In genomic region chr19:22604571-22605274, GRCh38 we compare ENCODE assay signal across 22 cellular contexts. TPM values are rescaled to one million over a fixed set of nuclear protein-coding genes. Genes with fewer than 3 reads are reported as not detected.
A peak's percentile ranks its signal among the peaks of the same experiment; 100 is the strongest.
DNase-seq lines count a peak whose midpoint lies in the region; ATAC-seq and TF ChIP-seq lines count a peak whose summit lies in the region.
"Had no signal": no experiment of that assay in that cellular context is flagged by ENCODE, and none has a peak within 500 bp of the region (broad histone marks: within the 10 kb centered on the region; RNA-seq: fewer than 3 reads in every experiment).

No MANE protein-coding gene starts in this region.

- no peak for TF ChIP-seq POLR2A in esophagus muscularis mucosa (IDR thresholded peaks at IDR 0.05; ENCODE audit: low read depth)

- H3K36me3 ChIP-seq in HUES48 (ENCODE audit: control insufficient read depth, insufficient read depth, low read length) (no peaks in the 10 kb centered on the region), esophagus muscularis mucosa (no peaks in the 10 kb centered on the region)
- H3K36me3 ChIP-seq: BE2C; BLaER1 treated with 17β-estradiol and CSF1 and Interleukin-3, amounts not matched to agents 10 nM and 100 nM had no signal

- intact Hi-C loops in esophagus muscularis mucosa (cut with DNase I) = no loop called here
- intact Hi-C loops in posterior vena cava (cut with DNase I) = no loop called here
- intact Hi-C loops in left colon (cut with DNase I, micrococcal nuclease) = no loop called here

- no peak for TF ChIP-seq CTCF in esophagus muscularis mucosa (IDR thresholded peaks at IDR 0.05)

- WGBS in esophagus muscularis mucosa = 75% methylated on average over 8 of the region's 10 CpGs

- peak; percentile 90 for DNase-seq in esophagus muscularis mucosa (ENCODE audit: extremely low spot score)
- DNase-seq in mesenteric fat pad (ENCODE audit: low spot score) = peak; percentile 53
- peak; percentile 65 for DNase-seq in posterior vena cava (ENCODE audit: low spot score)
- no peak for DNase-seq in hepatic stellate cell (ENCODE audit: low spot score)
- no peak for DNase-seq in GM19240 (ENCODE audit: insufficient read length, low spot score)
- DNase-seq in left colon = no peak
- DNase-seq: 8988T; ACHN; AML-193; BE2C; CD4-positive, alpha-beta T cell; CD8-positive, alpha-beta memory T cell; DMS53; DMS79 treated with DMSO at 0.1 percent for 48 hours; GF-D8; GM23248; H7; HCEC 1CT had no signal

- TF ChIP-seq EP300 in esophagus muscularis mucosa (IDR thresholded peaks at IDR 0.05) = no peak

- H3K4me3 ChIP-seq in HUES48 (ENCODE audit: low read depth, low read length) = 0 out of 2 replicates have a peak overlapping the region, but pooled peaks have one; percentile 17
- no peak overlapping the region for H3K4me3 ChIP-seq in esophagus muscularis mucosa
- H3K4me3 ChIP-seq: A549; BLaER1 treated with 17β-estradiol and CSF1 and Interleukin-3, amounts not matched to agents 10 nM and 100 nM; GM23248 had no signal

- no peak for ATAC-seq in left colon
- ATAC-seq: A549 had no signal

- H3K4me1 ChIP-seq in HUES48 (ENCODE audit: control insufficient read depth, insufficient read depth, low read length) (no peaks in the 10 kb centered on the region), esophagus muscularis mucosa (no peaks in the 10 kb centered on the region)
- H3K4me1 ChIP-seq: A549; BE2C; BLaER1 treated with 17β-estradiol and CSF1 and Interleukin-3, amounts not matched to agents 10 nM and 100 nM had no signal

- H3K9me3 ChIP-seq in HUES48 (ENCODE audit: control insufficient read depth, insufficient read depth, low read length) (peaks cover 96% of the 10 kb centered on the region), esophagus muscularis mucosa (no peaks in the 10 kb centered on the region)
- H3K9me3 ChIP-seq: BE2C had no signal

- H3K27ac ChIP-seq in HUES48 (ENCODE audit: low read depth, low read length) = no peak overlapping the region
- H3K27ac ChIP-seq in esophagus muscularis mucosa (replicated peaks in 1 of 4) = no peak overlapping the region
- H3K27ac ChIP-seq: A549; BLaER1 treated with 17β-estradiol and CSF1 and Interleukin-3, amounts not matched to agents 10 nM and 100 nM; GM23248 had no signal

- no peak overlapping the region for H3K9ac ChIP-seq in HUES48 (ENCODE audit: low read depth, low read length)
- H3K9ac ChIP-seq: BLaER1 treated with 17β-estradiol and CSF1 and Interleukin-3, amounts not matched to agents 10 nM and 100 nM; GM23248 had no signal

- H3K27me3 ChIP-seq in HUES48 (ENCODE audit: control insufficient read depth, insufficient read depth, low read length) (no peaks in the 10 kb centered on the region), esophagus muscularis mucosa (peaks cover 0 to 46% (median 0%) of the 10 kb centered on the region in 4 donors)
- H3K27me3 ChIP-seq: BE2C; BLaER1 treated with 17β-estradiol and CSF1 and Interleukin-3, amounts not matched to agents 10 nM and 100 nM had no signal

RNA-seq across cellular contexts. Expression of gene ZNF492, which starts 29.4 kb away (rescaled TPM):
- total RNA-seq in esophagus muscularis mucosa = under 1 TPM; under 0.01 to 0.42 (median 0.15) TPM
- 0.29 TPM for total RNA-seq in mesenteric fat pad
- total RNA-seq in posterior vena cava = under 1 TPM; 0.23 to 0.33 TPM
- total RNA-seq in left colon = under 1 TPM; 0.08 to 0.43 TPM
- total RNA-seq: H1, H7 had no signal

Comparison
In these comparisons a context has a peak if more than half of its experiments do, and no peak if none do; other contexts are left out.
1. DNase-seq: peak in esophagus muscularis mucosa (single experiment), mesenteric fat pad (single experiment) and posterior vena cava (single experiment); none in hepatic stellate cell (single experiment), GM19240 (single experiment) and left colon (0 of 2).